Comparison of ENCODE assay signal across 22 cellular contexts in the genomic region with DNA sequence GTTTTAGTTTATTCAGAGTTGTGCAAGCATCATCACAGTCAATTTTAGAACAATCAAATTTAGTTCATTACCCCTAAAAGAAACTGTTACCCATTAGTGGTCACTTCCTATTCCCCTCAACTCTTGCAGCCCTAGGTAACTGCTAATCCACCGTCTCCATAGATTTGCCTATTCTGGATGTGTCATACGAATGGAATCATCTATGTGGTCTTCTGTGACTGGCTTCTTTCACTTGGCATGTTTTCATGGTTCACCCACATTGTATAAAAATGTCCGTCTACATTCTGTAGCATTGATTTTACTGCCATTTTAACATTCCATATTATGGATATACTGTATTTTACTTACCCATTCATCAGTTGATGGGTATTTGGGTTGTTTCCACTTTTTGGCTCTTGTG.
"Had no signal": no experiment of that assay in that cellular context is flagged by ENCODE, and none has a peak within 500 bp of the region (broad histone marks: within the 10 kb centered on the region; RNA-seq: fewer than 3 reads in every experiment).

No MANE protein-coding gene starts in this region.

- H3K27me3 Mint-ChIP-seq: naive B cell; progenitor cell of endocrine pancreas; stimulated activated naive B cell treated with anti-CD40 and anti-IgM and Interleukin-4, amounts not matched to agents 10 μg/mL and 1 μg/mL and 100 μg/mL, for 72 hours; stimulated activated naive CD8-positive, alpha-beta T cell treated with anti-CD3 and anti-CD28 coated beads, Interleukin-15, amount 100 ng/mL, for 72 hours had no signal

- H3K27ac Mint-ChIP-seq: immature natural killer cell; nephron; progenitor cell of endocrine pancreas; stimulated activated naive B cell treated with anti-CD40 and anti-IgM and Interleukin-4, amounts not matched to agents 10 μg/mL and 1 μg/mL and 100 μg/mL, for 72 hours; stimulated activated naive CD8-positive, alpha-beta T cell treated with anti-CD3 and anti-CD28 coated beads, Interleukin-15, amount 100 ng/mL, for 72 hours had no signal

- H3K9me3 Mint-ChIP-seq: immature natural killer cell had no signal

- DNase-seq: dermis blood vessel endothelial cell; esophagus squamous epithelium; foreskin fibroblast; immature natural killer cell; kidney; left colon; left ventricle myocardium superior; mesendoderm; naive B cell; occipital lobe; pancreas; right cardiac atrium; stimulated activated CD4-positive, alpha-beta T cell treated with anti-CD3 and anti-CD28 coated beads, Interleukin-15, amount 100 ng/mL, for 24 hours; stimulated activated CD4-positive, alpha-beta T cell treated with anti-CD3 and anti-CD28 coated beads, Interleukin-2, amount 100 ng/mL, for 24 hours; stimulated activated CD4-positive, alpha-beta T cell treated with anti-CD3 and anti-CD28 coated beads, Interleukin-4, amount 100 ng/mL, for 4 hours; stimulated activated naive B cell treated with anti-CD40 and anti-IgM and Interleukin-4, amounts not matched to agents 10 μg/mL and 1 μg/mL and 100 μg/mL, for 72 hours; stimulated activated naive CD8-positive, alpha-beta T cell treated with anti-CD3 and anti-CD28 coated beads, Interleukin-15, amount 100 ng/mL, for 72 hours; testis; upper lobe of right lung had no signal

- ATAC-seq: gastroesophageal sphincter; left colon; left ventricle myocardium superior; pancreas; right cardiac atrium; stimulated activated naive B cell treated with anti-CD40 and anti-IgM and Interleukin-4, amounts not matched to agents 10 μg/mL and 1 μg/mL and 100 μg/mL, for 72 hours; stimulated activated naive CD8-positive, alpha-beta T cell treated with anti-CD3 and anti-CD28 coated beads, Interleukin-15, amount 100 ng/mL, for 72 hours; upper lobe of right lung had no signal

- H3K4me3 Mint-ChIP-seq: immature natural killer cell; naive B cell; nephron; stimulated activated naive B cell treated with anti-CD40 and anti-IgM and Interleukin-4, amounts not matched to agents 10 μg/mL and 1 μg/mL and 100 μg/mL, for 72 hours; stimulated activated naive CD8-positive, alpha-beta T cell treated with anti-CD3 and anti-CD28 coated beads, Interleukin-15, amount 100 ng/mL, for 72 hours had no signal
